Comparison of ENCODE assay signal across 1 cellular context in genomic region chr19:35895911-35896642, GRCh38.
A peak's percentile ranks its signal among the peaks of the same experiment; 100 is the strongest.
TF ChIP-seq lines count a peak whose summit lies in the region.

No MANE protein-coding gene starts in this region.

TF ChIP-seq in GM12878, 131 proteins besides CTCF, POLR2A, EP300 and RAD21:
- TF ChIP-seq POLR2AphosphoS5 (IDR thresholded peaks at IDR 0.05; ENCODE audit: low read length) (peak; percentile 49), CHD4 (IDR thresholded peaks at IDR 0.05) (no peak)
